In genomic region chr1:21237386-21238088, GRCh38 we compare ENCODE assay signal across 18 cellular contexts. TPM values are rescaled to one million over a fixed set of nuclear protein-coding genes. Genes with fewer than 3 reads are reported as not detected.
A peak's percentile ranks its signal among the peaks of the same experiment; 100 is the strongest.
DNase-seq lines count a peak whose midpoint lies in the region; ATAC-seq and TF ChIP-seq lines count a peak whose summit lies in the region.
"Had no signal": no experiment of that assay in that cellular context is flagged by ENCODE, and none has a peak within 500 bp of the region (broad histone marks: within the 10 kb centered on the region; RNA-seq: fewer than 3 reads in every experiment).

No MANE protein-coding gene starts in this region.

- no peak overlapping the region for H4K8ac ChIP-seq in trophoblast cell (ENCODE audit: low read depth, low read length)

- H3F3A ChIP-seq in MM.1S (ENCODE audit: insufficient read depth, low read length), result no peaks in the 10 kb centered on the region

- no peaks in the 10 kb centered on the region for H3K9me2 ChIP-seq in MM.1S (replicated peaks; ENCODE audit: insufficient read depth, low read length)

- H2BK5ac ChIP-seq in trophoblast cell (ENCODE audit: low read depth, low read length, poor library complexity), result no peak overlapping the region

- H3K27me3 ChIP-seq in ascending aorta, result no peaks in the 10 kb centered on the region
- H3K27me3 ChIP-seq in trophoblast cell (ENCODE audit: insufficient read depth, low read length), result no peaks in the 10 kb centered on the region
- no peaks in the 10 kb centered on the region for H3K27me3 ChIP-seq in MM.1S (replicated peaks; ENCODE audit: insufficient read depth, low read length)
- H3K27me3 ChIP-seq: left lung had no signal

- no peak overlapping the region for H2AK5ac ChIP-seq in trophoblast cell (ENCODE audit: low read length)

- H4K91ac ChIP-seq in trophoblast cell (ENCODE audit: low read depth, low read length), result peak overlapping the region; percentile 22

- H3K36me3 ChIP-seq in ascending aorta (peaks cover 83 to 98% of the 10 kb centered on the region in 2 donors), trophoblast cell (ENCODE audit: control insufficient read depth in 1 of 2, insufficient read depth in 2 of 2, low read length in 2 of 2) (peaks cover 6 to 16% of the 10 kb centered on the region in 2 experiments), MM.1S (replicated peaks; ENCODE audit: insufficient read depth, low read length) (no peaks in the 10 kb centered on the region)

- no peaks in the 10 kb centered on the region for H3K9me3 ChIP-seq in ascending aorta
- H3K9me3 ChIP-seq in trophoblast cell (ENCODE audit: insufficient read depth, low read depth, low read length), result no peaks in the 10 kb centered on the region
- H3K9me3 ChIP-seq in MM.1S (replicated peaks; ENCODE audit: insufficient read depth, low read length), result no peaks in the 10 kb centered on the region
- H3K9me3 ChIP-seq: left lung, mucosa of descending colon had no signal

- peaks cover 33% of the 10 kb centered on the region for H3K36me3 Mint-ChIP-seq in HFFc6 (ENCODE audit: low read depth)

- peak overlapping the region; percentile 7 for H3K18ac ChIP-seq in trophoblast cell (ENCODE audit: low read length)

- H3K79me1 ChIP-seq in trophoblast cell (ENCODE audit: low read length), result no peaks in the 10 kb centered on the region

- peak overlapping the region; percentile 27; the same call in 1 of the 2 replicates for H3K4me3 Mint-ChIP-seq in HFFc6
- H3K4me3 Mint-ChIP-seq: activated naive CD4-positive, alpha-beta T cell treated with anti-CD3 and anti-CD28 coated beads, Interleukin-2, amount 10 ng/mL, durations not matched to agents 7 days and 5 days; CD14-positive monocyte had no signal

- H3K9me3 Mint-ChIP-seq in HFFc6, result no peaks in the 10 kb centered on the region
- H3K9me3 Mint-ChIP-seq: activated naive CD4-positive, alpha-beta T cell treated with anti-CD3 and anti-CD28 coated beads, Interleukin-2, amount 10 ng/mL, durations not matched to agents 7 days and 5 days; CD14-positive monocyte had no signal

- H3K9ac ChIP-seq in trophoblast cell (ENCODE audit: low read length), result no peak overlapping the region
- no peak overlapping the region for H3K9ac ChIP-seq in MM.1S (ENCODE audit: low read length)

- DNase-seq in HFFc6 (no peak), ascending aorta (ENCODE audit: low spot score in 2 of 2) (no peak), left cardiac atrium (peak; percentile 52), trophoblast cell (peak in 1 of 2 donors; percentile 21), GM10266 (ENCODE audit: extremely low spot score) (no peak), MM.1S (no peak)
- DNase-seq in activated naive CD4-positive, alpha-beta T cell treated with anti-CD3 and anti-CD28 coated beads, Interleukin-2, amount 50 U/mL, for 16 hours, result no peak
- DNase-seq: ACHN; activated naive CD4-positive, alpha-beta T cell treated with anti-CD3 and anti-CD28 coated beads, Interleukin-2, amount 10 ng/mL, durations not matched to agents 7 days and 5 days; activated T-cell treated with anti-CD3 and anti-CD28 coated beads, Interleukin-2, amount 50 U/mL, for 48 hours; DMS 273 treated with DMSO at 0.1 percent for 48 hours; left lung; mucosa of descending colon; NCI-H1092; NCI-H2029 treated with DMSO at 0.1 percent for 48 hours; stimulated activated CD4-positive, alpha-beta T cell treated with anti-CD3 and anti-CD28 coated beads, Interleukin-15, amount 100 ng/mL, for 24 hours had no signal

- H3K14ac ChIP-seq in trophoblast cell (ENCODE audit: low read length), result no peak overlapping the region

- H2AFZ ChIP-seq in trophoblast cell (ENCODE audit: insufficient read depth, low read length, poor library complexity) (no peak overlapping the region), MM.1S (ENCODE audit: low read length) (no peak overlapping the region)

- no peak overlapping the region for H2BK12ac ChIP-seq in trophoblast cell (ENCODE audit: low read length)

- H3K23ac ChIP-seq in trophoblast cell (ENCODE audit: low read length), result no peak overlapping the region

- WGBS in trophoblast cell (ENCODE audit: extremely low coverage, insufficient coverage, insufficient read length), result no CpG with 5 or more reads among the region's 13 CpGs

- intact Hi-C loops in ascending aorta (cut with DNase I), result no loop called here
- intact Hi-C loops in left cardiac atrium (cut with DNase I), result loop anchor here in 1 of 2 donors (5.0 kb wide), 1 partner anchor 115 kb away; no protein-coding TSS in a partner anchor

- ATAC-seq in left cardiac atrium, result peak; percentile 82 to 89
- no peak for ATAC-seq in HG02870 (IDR thresholded peaks at IDR 0.05; ENCODE audit: unreplicated experiment)
- ATAC-seq: left lung, mucosa of descending colon had no signal

- H3K4me2 ChIP-seq in trophoblast cell (ENCODE audit: low read length) (no peak overlapping the region), MM.1S (ENCODE audit: low read depth, low read length) (no peak overlapping the region)

- H3K4me3 ChIP-seq in ascending aorta (no peak overlapping the region), trophoblast cell (ENCODE audit: low read depth, low read length) (no peak overlapping the region), MM.1S (ENCODE audit: low read length) (no peak overlapping the region)
- H3K4me3 ChIP-seq: left lung, mucosa of descending colon had no signal

- no peak overlapping the region for H3K4ac ChIP-seq in trophoblast cell (ENCODE audit: low read depth, low read length)

- no peaks in the 10 kb centered on the region; the same call in 1 of the 2 replicates for H3K27me3 Mint-ChIP-seq in HFFc6 (ENCODE audit: insufficient read depth)
- H3K27me3 Mint-ChIP-seq: activated naive CD4-positive, alpha-beta T cell treated with anti-CD3 and anti-CD28 coated beads, Interleukin-2, amount 10 ng/mL, durations not matched to agents 7 days and 5 days had no signal

- TF ChIP-seq CTCF in HFFc6 (IDR thresholded peaks at IDR 0.05), result no peak
- TF ChIP-seq CTCF in ascending aorta (IDR thresholded peaks at IDR 0.05), result no peak
- TF ChIP-seq CTCF in GM10266 (IDR thresholded peaks at IDR 0.05; ENCODE audit: control insufficient read depth, insufficient read depth, low read depth, missing control alignments), result no peak
- no peak for TF ChIP-seq CTCF in MM.1S (IDR thresholded peaks at IDR 0.05; ENCODE audit: low read length)

- H4K20me1 ChIP-seq in MM.1S (ENCODE audit: insufficient read depth, low read length), result no peaks in the 10 kb centered on the region

- H2BK120ac ChIP-seq in trophoblast cell (ENCODE audit: insufficient read depth, low read length, poor library complexity), result no peak overlapping the region

- H3K27ac ChIP-seq in ascending aorta (peak overlapping the region; percentile 31 to 46), trophoblast cell (ENCODE audit: low read depth, low read length) (peak overlapping the region; percentile 35), MM.1S (ENCODE audit: low read length) (no peak overlapping the region)
- H3K27ac ChIP-seq: left lung had no signal

- H3K4me1 ChIP-seq in ascending aorta, result peaks cover 2 to 19% of the 10 kb centered on the region in 2 donors
- peaks cover 9 to 14% of the 10 kb centered on the region in 2 experiments for H3K4me1 ChIP-seq in trophoblast cell (ENCODE audit: control insufficient read depth in 1 of 2, insufficient read depth in 2 of 2, low read length in 2 of 2)
- no peaks in the 10 kb centered on the region for H3K4me1 ChIP-seq in MM.1S (ENCODE audit: low read length)
- H3K4me1 ChIP-seq: left lung had no signal

- H3K4me1 Mint-ChIP-seq in HFFc6 (ENCODE audit: low read depth), result peaks cover 79% of the 10 kb centered on the region
- H3K4me1 Mint-ChIP-seq: activated naive CD4-positive, alpha-beta T cell treated with anti-CD3 and anti-CD28 coated beads, Interleukin-2, amount 10 ng/mL, durations not matched to agents 7 days and 5 days; CD14-positive monocyte had no signal

- no peak overlapping the region for H4K12ac ChIP-seq in trophoblast cell (ENCODE audit: low read depth, low read length)

- H3K27ac Mint-ChIP-seq in HFFc6, result peak overlapping the region; percentile 90
- H3K27ac Mint-ChIP-seq: activated naive CD4-positive, alpha-beta T cell treated with anti-CD3 and anti-CD28 coated beads, Interleukin-2, amount 10 ng/mL, durations not matched to agents 7 days and 5 days; CD14-positive monocyte had no signal

- H3K79me2 ChIP-seq in trophoblast cell (ENCODE audit: control insufficient read depth, insufficient read depth, low read length, poor library complexity) (no peaks in the 10 kb centered on the region), MM.1S (ENCODE audit: low read length) (no peaks in the 10 kb centered on the region)

RNA-seq across cellular contexts. Expression of gene ECE1, which starts 52.7 kb away (rescaled TPM):
- 100 to 1,000 TPM; 116 to 134 (median 124) TPM for total RNA-seq in HFFc6 (2021; fragmentation: NEBNext Ultra II Directional; extraction: Animal tissue kit (Norgen Biotek cat#: 25700))
- 336 TPM for total RNA-seq in ascending aorta
- 100 to 1,000 TPM in 1 of 2 donors, 10 to 100 TPM in 1; 66.2 to 138 TPM for total RNA-seq in left cardiac atrium
- 50.0 and 52.3 TPM in 2 replicates for polyA plus RNA-seq in trophoblast cell (2013)
